Comparison of ENCODE assay signal across 9 cellular contexts in the genomic region with DNA sequence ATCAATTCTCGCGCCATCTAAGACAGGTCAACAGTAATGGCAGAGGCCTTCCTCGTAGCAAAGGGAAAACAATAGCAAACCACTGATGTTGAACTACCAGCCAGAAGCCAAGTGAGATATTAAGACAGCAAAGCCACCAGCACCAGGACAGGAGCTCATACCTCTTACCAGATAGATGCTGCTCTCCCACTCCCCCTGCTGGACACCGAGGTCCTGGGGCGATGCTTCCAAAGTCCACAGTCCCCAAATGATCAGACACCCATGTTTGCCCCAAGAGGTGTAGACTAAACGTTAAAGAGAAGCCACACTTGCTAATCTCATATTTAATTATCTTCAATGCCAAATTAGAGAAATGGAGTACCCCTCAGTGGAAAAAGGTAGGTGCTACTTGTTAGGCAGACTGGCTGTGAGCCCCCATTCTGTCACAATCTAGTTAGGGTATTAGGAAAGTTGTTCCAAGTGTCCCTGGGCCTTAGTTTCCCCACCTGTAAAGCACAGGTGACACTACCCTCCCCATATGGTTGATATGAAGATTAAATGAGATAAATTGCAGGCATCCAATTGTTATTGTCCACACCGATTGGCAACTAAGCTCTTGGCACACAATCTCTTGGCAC. TPM values are rescaled to one million over a fixed set of nuclear protein-coding genes. Genes with fewer than 3 reads are reported as not detected.
A peak's percentile ranks its signal among the peaks of the same experiment; 100 is the strongest.
DNase-seq lines count a peak whose midpoint lies in the region; ATAC-seq, FAIRE-seq and TF ChIP-seq lines count a peak whose summit lies in the region.
"Had no signal": no experiment of that assay in that cellular context is flagged by ENCODE, and none has a peak within 500 bp of the region (broad histone marks: within the 10 kb centered on the region; RNA-seq: fewer than 3 reads in every experiment).

No MANE protein-coding gene starts in this region.

- H3K9me3 ChIP-seq in CD8-positive, alpha-beta memory T cell (ENCODE audit: low read length): no peaks in the 10 kb centered on the region
- no peaks in the 10 kb centered on the region for H3K9me3 ChIP-seq in heart left ventricle
- no peaks in the 10 kb centered on the region for H3K9me3 ChIP-seq in small intestine (ENCODE audit: control insufficient read depth, low read depth)

- no peaks in the 10 kb centered on the region for H3K36me3 Mint-ChIP-seq in CD8-positive, alpha-beta memory T cell

- TF ChIP-seq POLR2A in heart left ventricle (IDR thresholded peaks at IDR 0.05): no peak

- no peaks in the 10 kb centered on the region for H3K9me3 Mint-ChIP-seq in CD8-positive, alpha-beta memory T cell

- H3K27ac ChIP-seq in CD8-positive, alpha-beta memory T cell (ENCODE audit: low read depth, low read length): no peak overlapping the region
- H3K27ac ChIP-seq in heart left ventricle (no peak overlapping the region), small intestine (ENCODE audit: low read depth in 1 of 2, low read length in 1 of 2) (no peak overlapping the region)

- no peak overlapping the region for H3K4me3 ChIP-seq in CD8-positive, alpha-beta memory T cell (ENCODE audit: low read length)
- H3K4me3 ChIP-seq in heart left ventricle (no peak overlapping the region), small intestine (ENCODE audit: low read depth in 1 of 2, low read length in 2 of 2) (no peak overlapping the region)

- H3K27me3 ChIP-seq in CD8-positive, alpha-beta memory T cell (ENCODE audit: insufficient read depth, low read length, poor library complexity, severe bottlenecking): no peaks in the 10 kb centered on the region
- H3K27me3 ChIP-seq in heart left ventricle: no peaks in the 10 kb centered on the region
- no peaks in the 10 kb centered on the region for H3K27me3 ChIP-seq in small intestine (ENCODE audit: control insufficient read depth in 2 of 2, insufficient read depth in 2 of 2, low read length in 2 of 2)

- H3K27ac Mint-ChIP-seq in CD8-positive, alpha-beta memory T cell: peak overlapping the region in 1 of 8 donors; percentile 23

- FAIRE-seq in small intestine (lab: Jason Lieb, UNC): no peak
- FAIRE-seq: TTC549 had no signal

- POLR2A ChIA-PET in CD8-positive, alpha-beta memory T cell (lab: Charles Lee): no interaction called here

- WGBS in heart left ventricle, 4 donors: 57 to 65% (median 59%) methylated on average over 7 of the region's 7 CpGs
- WGBS in small intestine, 3 donors: 51 to 54% (median 54%) methylated on average over 7 of the region's 7 CpGs

- peaks cover 1 to 11% of the 10 kb centered on the region in 2 donors for H3K27me3 Mint-ChIP-seq in CD8-positive, alpha-beta memory T cell

- intact Hi-C loops in heart left ventricle (cut with DNase I): loop anchor here in 9 of 10 donors (1.0 to 5.0 kb wide), 5 partner anchors 220 to 275 kb away; no protein-coding TSS in a partner anchor

- TF ChIP-seq CTCF in heart left ventricle (IDR thresholded peaks at IDR 0.05): peak; percentile 64 to 84 (median 73)

- ATAC-seq in GM19328 (IDR thresholded peaks at IDR 0.05; ENCODE audit: unreplicated experiment): peak; percentile 67
- ATAC-seq in heart left ventricle: peak; percentile 47 to 75 (median 67)
- ATAC-seq in HG03045 (IDR thresholded peaks at IDR 0.05; ENCODE audit: unreplicated experiment): no peak

- CTCF ChIA-PET in CD8-positive, alpha-beta memory T cell (lab: Charles Lee): interaction anchor here (0.8 to 2.3 kb wide), 8 partner anchors 9 to 272 kb away, joined by 3 to 12 read pairs (median 6); no protein-coding TSS in a partner anchor

- H3K36me3 ChIP-seq in CD8-positive, alpha-beta memory T cell (ENCODE audit: insufficient read depth, low read length): no peaks in the 10 kb centered on the region
- H3K36me3 ChIP-seq in heart left ventricle (no peaks in the 10 kb centered on the region), small intestine (ENCODE audit: control insufficient read depth in 2 of 2, insufficient read depth in 2 of 2, low read length in 2 of 2) (no peaks in the 10 kb centered on the region)

- no peaks in the 10 kb centered on the region for H3K4me1 Mint-ChIP-seq in CD8-positive, alpha-beta memory T cell

- DNase-seq in CD8-positive, alpha-beta memory T cell: peak; percentile 34 to 68 (median 42)
- DNase-seq in HT1080 (ENCODE audit: low read depth) (peak; percentile 36), SK-N-DZ (ENCODE audit: low spot score) (peak; percentile 41), heart left ventricle (peak; percentile 42 to 71 (median 62)), small intestine (peak; percentile 47)
- DNase-seq in activated naive CD4-positive, alpha-beta T cell (lab: John Stamatoyannopoulos, UW): peak; percentile 36 to 54 (median 50)

- H3K4me1 ChIP-seq in CD8-positive, alpha-beta memory T cell (ENCODE audit: insufficient read depth, low read length): no peaks in the 10 kb centered on the region
- H3K4me1 ChIP-seq in heart left ventricle (peaks cover 0 to 15% (median 0%) of the 10 kb centered on the region in 12 donors), small intestine (ENCODE audit: control insufficient read depth in 2 of 2, insufficient read depth in 1 of 2, low read depth in 1 of 2, low read length in 1 of 2) (no peaks in the 10 kb centered on the region)

- no peak overlapping the region for H3K4me3 Mint-ChIP-seq in CD8-positive, alpha-beta memory T cell

RNA-seq across cellular contexts. Expression of gene TOMM7, which starts 39.9 kb away (rescaled TPM):
- 100 to 1,000 TPM; 299 to 318 TPM for total RNA-seq in CD8-positive, alpha-beta memory T cell
- 409 TPM for polyA plus RNA-seq in CD8-positive, alpha-beta memory T cell
- 117 and 160 TPM in 2 replicates for total RNA-seq in HT1080 (2014; rRNA removed; shearing (Covaris generic))
- 116 and 169 TPM in 2 replicates for polyA plus RNA-seq in HT1080 (2015; cell fraction: cytosol; rRNA removed)
- polyA plus RNA-seq in HT1080 (2015; cell fraction: nucleus; rRNA removed): 39.9 and 48.7 TPM in 2 replicates
- polyA plus RNA-seq in SK-N-DZ (2014; cell fraction: cytosol; rRNA removed): 108 TPM in 2 replicates
- 94.8 and 174 TPM in 2 replicates for polyA plus RNA-seq in SK-N-DZ (2014; cell fraction: nucleus; rRNA removed)
- total RNA-seq in heart left ventricle: 100 to 1,000 TPM; 137 to 529 (median 399) TPM
- polyA plus RNA-seq in heart left ventricle (100 to 1,000 TPM; 253 to 341 TPM), small intestine (100 to 1,000 TPM; 270 to 423 (median 357) TPM)

RNA-seq across cellular contexts. Expression of gene IL6, which starts 55.7 kb away (rescaled TPM):
- total RNA-seq in CD8-positive, alpha-beta memory T cell: 1 to 10 TPM in 1 of 2 experiments, under 1 TPM in 1; 0.72 to 1.7 TPM
- not detected for polyA plus RNA-seq in CD8-positive, alpha-beta memory T cell
- 0.16 and 1.2 TPM in 2 replicates for total RNA-seq in HT1080 (2014; rRNA removed; shearing (Covaris generic))
- 1.8 and 2.3 TPM in 2 replicates for polyA plus RNA-seq in HT1080 (2015; cell fraction: cytosol; rRNA removed)
- polyA plus RNA-seq in HT1080 (2015; cell fraction: nucleus; rRNA removed): 3.5 and 3.6 TPM in 2 replicates
- not detected in 2 replicates for polyA plus RNA-seq in SK-N-DZ (2014; cell fraction: cytosol; rRNA removed)
- polyA plus RNA-seq in SK-N-DZ (2014; cell fraction: nucleus; rRNA removed): not detected in 2 replicates
- total RNA-seq in heart left ventricle: 10 to 100 TPM in 1 of 9 donors, 1 to 10 TPM in 5, under 1 TPM in 2, not detected in 1; 0.72 to 15.1 (median 2.6) TPM
- polyA plus RNA-seq in heart left ventricle: 1 to 10 TPM; 1.7 to 2.0 TPM
- 1 to 10 TPM in 2 of 3 donors, not detected in 1; 2.2 to 4.9 TPM for polyA plus RNA-seq in small intestine
